8 cellular contexts compared by ENCODE assay signal in genomic region chr6:106360989-106361430, GRCh38. TPM values are rescaled to one million over a fixed set of nuclear protein-coding genes. Genes with fewer than 3 reads are reported as not detected.
A peak's percentile ranks its signal among the peaks of the same experiment; 100 is the strongest.
DNase-seq lines count a peak whose midpoint lies in the region; ATAC-seq, FAIRE-seq and TF ChIP-seq lines count a peak whose summit lies in the region.

No MANE protein-coding gene starts in this region.

- peaks cover 0 to 7% (median 4%) of the 10 kb centered on the region in 7 donors for H3K9me3 Mint-ChIP-seq in CD14-positive monocyte
- no peaks in the 10 kb centered on the region for H3K9me3 Mint-ChIP-seq in astrocyte (ENCODE audit: unreplicated experiment)

- H3K27ac ChIP-seq in astrocyte (ENCODE audit: low read depth, low read length) = no peak overlapping the region

- DNase-seq in CD14-positive monocyte (ENCODE audit: low spot score) (peak; percentile 54), NCI-H69 (lab: John Stamatoyannopoulos, UW) (peak; percentile 63), astrocyte (ENCODE audit: low read depth) (no peak), kidney epithelial cell (ENCODE audit: low read depth) (no peak), NCI-H1930 (lab: John Stamatoyannopoulos, UW) (no peak)
- peak; percentile 18 to 19 for DNase-seq in stimulated activated CD8-positive, alpha-beta memory T cell treated with anti-CD3 and anti-CD28 coated beads, Interleukin-2, amount 100 ng/mL, for 48 hours (ENCODE audit: low read depth in 2 of 2)
- DNase-seq in NK-92 treated with Interleukin-12 subunit alpha and Interleukin-12 subunit beta, amount 100 ng/mL, for 24 hours (lab: John Stamatoyannopoulos, UW) = no peak

- H3K4me1 ChIP-seq in astrocyte (ENCODE audit: insufficient read depth, low read length) = peaks cover 10% of the 10 kb centered on the region

- H3K27ac Mint-ChIP-seq in CD14-positive monocyte = peak overlapping the region in 1 of 7 donors; percentile 10
- H3K27ac Mint-ChIP-seq in astrocyte (ENCODE audit: unreplicated experiment) = no peak overlapping the region

- peaks cover 0 to 1% of the 10 kb centered on the region in 2 donors for H3K36me3 Mint-ChIP-seq in CD14-positive monocyte
- H3K36me3 Mint-ChIP-seq in astrocyte (ENCODE audit: low read depth, unreplicated experiment) = no peaks in the 10 kb centered on the region

- H3K4me3 ChIP-seq in astrocyte (ENCODE audit: insufficient read depth, low read depth, low read length) = peak overlapping the region; percentile 42
- peak overlapping the region; percentile 54 for H3K4me3 ChIP-seq in kidney epithelial cell (ENCODE audit: low read depth, low read length)

- TF ChIP-seq CTCF in CD14-positive monocyte (IDR thresholded peaks at IDR 0.05) = no peak
- no peak for TF ChIP-seq CTCF in astrocyte (IDR thresholded peaks at IDR 0.05; ENCODE audit: insufficient read depth, low read depth, low read length)
- TF ChIP-seq CTCF in kidney epithelial cell (IDR thresholded peaks at IDR 0.05; ENCODE audit: insufficient read depth, low read length, poor library complexity, severe bottlenecking) = no peak

- H3K9ac ChIP-seq in astrocyte (ENCODE audit: low read length) = no peak overlapping the region

- intact Hi-C loops in CD14-positive monocyte (cut with micrococcal nuclease) = no loop called here

- H3K27me3 Mint-ChIP-seq in CD14-positive monocyte (ENCODE audit: low read depth in 3 of 3) (peaks cover 35 to 64% (median 53%) of the 10 kb centered on the region in 3 donors), astrocyte (ENCODE audit: low read depth, unreplicated experiment) (peaks cover 16% of the 10 kb centered on the region)

- H3K79me2 ChIP-seq in astrocyte (ENCODE audit: insufficient read depth, low read length) = no peaks in the 10 kb centered on the region

- peak; percentile 17 for ATAC-seq in GM21717 (IDR thresholded peaks at IDR 0.05; ENCODE audit: unreplicated experiment)

- no peaks in the 10 kb centered on the region for H3K9me3 ChIP-seq in astrocyte (ENCODE audit: insufficient read depth, low read depth, low read length)

- H3K4me1 Mint-ChIP-seq in CD14-positive monocyte (peaks cover 12% of the 10 kb centered on the region), astrocyte (ENCODE audit: low read depth, unreplicated experiment) (no peaks in the 10 kb centered on the region)

- H3K27me3 ChIP-seq in astrocyte (ENCODE audit: insufficient read depth, low read length) (peaks cover 16% of the 10 kb centered on the region), kidney epithelial cell (ENCODE audit: control insufficient read depth, insufficient read depth, low read length) (peaks cover 12% of the 10 kb centered on the region)

- FAIRE-seq in astrocyte (lab: Jason Lieb, UNC) = no peak

- H3K36me3 ChIP-seq in astrocyte (ENCODE audit: insufficient read depth, low read length) (no peaks in the 10 kb centered on the region), kidney epithelial cell (ENCODE audit: control insufficient read depth, insufficient read depth, low read length) (no peaks in the 10 kb centered on the region)

- H2AFZ ChIP-seq in astrocyte (ENCODE audit: low read depth, low read length) = peak overlapping the region; percentile 76

- peak overlapping the region; percentile 81 to 91 for H3K4me3 Mint-ChIP-seq in CD14-positive monocyte
- H3K4me3 Mint-ChIP-seq in astrocyte (ENCODE audit: unreplicated experiment) = peak overlapping the region; percentile 80

- H3K4me2 ChIP-seq in astrocyte (ENCODE audit: low read length) = peak overlapping the region; percentile 86

- no peaks in the 10 kb centered on the region for H4K20me1 ChIP-seq in astrocyte (ENCODE audit: insufficient read depth, low read length)

RNA-seq across cellular contexts. Expression of gene CRYBG1, which starts 0.5 kb away (rescaled TPM):
- polyA plus RNA-seq in CD14-positive monocyte = 10 to 100 TPM in 1 of 2 donors, 1 to 10 TPM in 1; 7.9 to 11.9 TPM
- total RNA-seq in astrocyte (0.64 and 1.4 TPM in 2 replicates), kidney epithelial cell (4.4 TPM in 2 replicates)

RNA-seq across cellular contexts. Expression of gene ATG5, which starts 35.5 kb away (rescaled TPM):
- 10 to 100 TPM; 29.9 to 31.4 TPM for polyA plus RNA-seq in CD14-positive monocyte
- 37.8 and 39.3 TPM in 2 replicates for total RNA-seq in astrocyte
- 29.8 and 32.8 TPM in 2 replicates for total RNA-seq in kidney epithelial cell

Comparison
In these comparisons a context has a peak if more than half of its experiments do, and no peak if none do; other contexts are left out.
1. DNase-seq: peak in CD14-positive monocyte (single experiment), NCI-H69 (single experiment) and stimulated activated CD8-positive, alpha-beta memory T cell treated with anti-CD3 and anti-CD28 coated beads, Interleukin-2, amount 100 ng/mL, for 48 hours (2 of 2); none in astrocyte (single experiment), kidney epithelial cell (single experiment), NCI-H1930 (0 of 2) and NK-92 treated with Interleukin-12 subunit alpha and Interleukin-12 subunit beta, amount 100 ng/mL, for 24 hours (single experiment).